ENCODE assay signal across 1 cellular context in genomic region chr3:57587946-57588345, GRCh38.
TF ChIP-seq lines count a peak whose summit lies in the region.

No MANE protein-coding gene starts in this region.

TF ChIP-seq in K562, 482 proteins besides CTCF, POLR2A, EP300 and RAD21:
- TF ChIP-seq SRSF3 (IDR thresholded peaks at IDR 0.05; ENCODE audit: insufficient read depth, low read length): no peak
- TF ChIP-seq FIP1L1 (IDR thresholded peaks at IDR 0.05; ENCODE audit: low read depth, low read length, poor library complexity, severe bottlenecking): no peak
- TF ChIP-seq TCF3 (CRISPR knock-in tag; IDR thresholded peaks at IDR 0.05): peak; percentile 57
- TF ChIP-seq, protein P1, sequence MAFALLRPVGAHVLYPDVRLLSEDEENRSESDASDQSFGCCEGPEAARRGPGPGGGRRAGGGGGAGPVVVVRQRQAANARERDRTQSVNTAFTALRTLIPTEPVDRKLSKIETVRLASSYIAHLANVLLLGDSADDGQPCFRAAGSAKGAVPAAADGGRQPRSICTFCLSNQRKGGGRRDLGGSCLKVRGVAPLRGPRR (CRISPR knock-in tag; IDR thresholded peaks at IDR 0.05): no peak
- no peak for TF ChIP-seq SIX5 (IDR thresholded peaks at IDR 0.05; ENCODE audit: borderline replicate concordance in 1 of 2, insufficient read depth in 1 of 2, low read depth in 1 of 2, low read length in 2 of 2)
- 0 out of 2 replicates have a peak, but pooled peaks have one; percentile 23 for TF ChIP-seq DPF2 (IDR thresholded peaks at IDR 0.05)
- no peak for TF ChIP-seq CEBPG (CRISPR knock-in tag; IDR thresholded peaks at IDR 0.05)
- TF ChIP-seq CEBPG (tag; conservative IDR thresholded peaks at IDR 0.05 in 1 of 2, IDR thresholded peaks at IDR 0.05 in 1 of 2): peak in 1 of 2 experiments; percentile 43; a peak in 1 of 4 replicates
- 0 out of 2 replicates have a peak, but pooled peaks have one; percentile 6 for TF ChIP-seq CBFA2T2 (conservative IDR thresholded peaks at IDR 0.05)
- no peak for TF ChIP-seq FOXJ3 (CRISPR knock-in tag; IDR thresholded peaks at IDR 0.05)
- no peak for TF ChIP-seq ZNF561 (CRISPR knock-in tag; conservative IDR thresholded peaks at IDR 0.05)
- TF ChIP-seq PHF21A (IDR thresholded peaks at IDR 0.05; ENCODE audit: borderline replicate concordance, low read depth): no peak
- peak; percentile 53 for TF ChIP-seq TAL1 (IDR thresholded peaks at IDR 0.05)
- TF ChIP-seq, protein P2, sequence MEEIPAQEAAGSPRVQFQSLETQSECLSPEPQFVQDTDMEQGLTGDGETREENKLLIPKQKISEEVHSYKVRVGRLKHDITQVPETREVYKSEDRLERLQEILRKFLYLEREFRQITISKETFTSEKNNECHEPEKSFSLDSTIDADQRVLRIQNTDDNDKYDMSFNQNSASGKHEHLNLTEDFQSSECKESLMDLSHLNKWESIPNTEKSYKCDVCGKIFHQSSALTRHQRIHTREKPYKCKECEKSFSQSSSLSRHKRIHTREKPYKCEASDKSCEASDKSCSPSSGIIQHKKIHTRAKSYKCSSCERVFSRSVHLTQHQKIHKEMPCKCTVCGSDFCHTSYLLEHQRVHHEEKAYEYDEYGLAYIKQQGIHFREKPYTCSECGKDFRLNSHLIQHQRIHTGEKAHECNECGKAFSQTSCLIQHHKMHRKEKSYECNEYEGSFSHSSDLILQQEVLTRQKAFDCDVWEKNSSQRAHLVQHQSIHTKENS (CRISPR knock-in tag; IDR thresholded peaks at IDR 0.05): no peak
- TF ChIP-seq ZNF699 (CRISPR knock-in tag; IDR thresholded peaks at IDR 0.05; ENCODE audit: insufficient replicate concordance): no peak
- TF ChIP-seq CBFA2T3 (IDR thresholded peaks at IDR 0.05): peak; percentile 38
- TF ChIP-seq, protein P3, sequence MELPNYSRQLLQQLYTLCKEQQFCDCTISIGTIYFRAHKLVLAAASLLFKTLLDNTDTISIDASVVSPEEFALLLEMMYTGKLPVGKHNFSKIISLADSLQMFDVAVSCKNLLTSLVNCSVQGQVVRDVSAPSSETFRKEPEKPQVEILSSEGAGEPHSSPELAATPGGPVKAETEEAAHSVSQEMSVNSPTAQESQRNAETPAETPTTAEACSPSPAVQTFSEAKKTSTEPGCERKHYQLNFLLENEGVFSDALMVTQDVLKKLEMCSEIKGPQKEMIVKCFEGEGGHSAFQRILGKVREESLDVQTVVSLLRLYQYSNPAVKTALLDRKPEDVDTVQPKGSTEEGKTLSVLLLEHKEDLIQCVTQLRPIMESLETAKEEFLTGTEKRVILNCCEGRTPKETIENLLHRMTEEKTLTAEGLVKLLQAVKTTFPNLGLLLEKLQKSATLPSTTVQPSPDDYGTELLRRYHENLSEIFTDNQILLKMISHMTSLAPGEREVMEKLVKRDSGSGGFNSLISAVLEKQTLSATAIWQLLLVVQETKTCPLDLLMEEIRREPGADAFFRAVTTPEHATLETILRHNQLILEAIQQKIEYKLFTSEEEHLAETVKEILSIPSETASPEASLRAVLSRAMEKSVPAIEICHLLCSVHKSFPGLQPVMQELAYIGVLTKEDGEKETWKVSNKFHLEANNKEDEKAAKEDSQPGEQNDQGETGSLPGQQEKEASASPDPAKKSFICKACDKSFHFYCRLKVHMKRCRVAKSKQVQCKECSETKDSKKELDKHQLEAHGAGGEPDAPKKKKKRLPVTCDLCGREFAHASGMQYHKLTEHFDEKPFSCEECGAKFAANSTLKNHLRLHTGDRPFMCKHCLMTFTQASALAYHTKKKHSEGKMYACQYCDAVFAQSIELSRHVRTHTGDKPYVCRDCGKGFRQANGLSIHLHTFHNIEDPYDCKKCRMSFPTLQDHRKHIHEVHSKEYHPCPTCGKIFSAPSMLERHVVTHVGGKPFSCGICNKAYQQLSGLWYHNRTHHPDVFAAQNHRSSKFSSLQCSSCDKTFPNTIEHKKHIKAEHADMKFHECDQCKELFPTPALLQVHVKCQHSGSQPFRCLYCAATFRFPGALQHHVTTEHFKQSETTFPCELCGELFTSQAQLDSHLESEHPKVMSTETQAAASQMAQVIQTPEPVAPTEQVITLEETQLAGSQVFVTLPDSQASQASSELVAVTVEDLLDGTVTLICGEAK (IDR thresholded peaks at IDR 0.05): no peak
- TF ChIP-seq, protein P3 (CRISPR knock-in tag; IDR thresholded peaks at IDR 0.05): no peak
- no peak for TF ChIP-seq MXD1 (CRISPR knock-in tag; IDR thresholded peaks at IDR 0.05; ENCODE audit: borderline replicate concordance, poor library complexity, severe bottlenecking)
- TF ChIP-seq CEBPB (tag; IDR thresholded peaks at IDR 0.05): 0 out of 2 replicates have a peak, but pooled peaks have one; percentile 18
- TF ChIP-seq RCOR1 (IDR thresholded peaks at IDR 0.05; ENCODE audit: borderline replicate concordance in 1 of 2, low read depth in 2 of 2, low read length in 2 of 2): no peak
- TF ChIP-seq CHD4 (IDR thresholded peaks at IDR 0.05; ENCODE audit: insufficient read depth, insufficient replicate concordance, low read depth, low read length, poor library complexity, severe bottlenecking): no peak
- TF ChIP-seq CBX3 (IDR thresholded peaks at IDR 0.05; ENCODE audit: borderline replicate concordance in 1 of 2, low read length in 2 of 2): no peak
- TF ChIP-seq ZKSCAN1 (IDR thresholded peaks at IDR 0.05; ENCODE audit: low read depth, low read length): no peak
- TF ChIP-seq POU5F1 (IDR thresholded peaks at IDR 0.05; ENCODE audit: borderline replicate concordance, low read depth, low read length, partially characterized antibody): no peak
- TF ChIP-seq, protein P4, sequence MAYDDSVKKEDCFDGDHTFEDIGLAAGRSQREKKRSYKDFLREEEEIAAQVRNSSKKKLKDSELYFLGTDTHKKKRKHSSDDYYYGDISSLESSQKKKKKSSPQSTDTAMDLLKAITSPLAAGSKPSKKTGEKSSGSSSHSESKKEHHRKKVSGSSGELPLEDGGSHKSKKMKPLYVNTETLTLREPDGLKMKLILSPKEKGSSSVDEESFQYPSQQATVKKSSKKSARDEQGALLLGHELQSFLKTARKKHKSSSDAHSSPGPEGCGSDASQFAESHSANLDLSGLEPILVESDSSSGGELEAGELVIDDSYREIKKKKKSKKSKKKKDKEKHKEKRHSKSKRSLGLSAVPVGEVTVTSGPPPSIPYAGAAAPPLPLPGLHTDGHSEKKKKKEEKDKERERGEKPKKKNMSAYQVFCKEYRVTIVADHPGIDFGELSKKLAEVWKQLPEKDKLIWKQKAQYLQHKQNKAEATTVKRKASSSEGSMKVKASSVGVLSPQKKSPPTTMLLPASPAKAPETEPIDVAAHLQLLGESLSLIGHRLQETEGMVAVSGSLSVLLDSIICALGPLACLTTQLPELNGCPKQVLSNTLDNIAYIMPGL (CRISPR knock-in tag; IDR thresholded peaks at IDR 0.05): no peak
- TF ChIP-seq, protein P5, sequence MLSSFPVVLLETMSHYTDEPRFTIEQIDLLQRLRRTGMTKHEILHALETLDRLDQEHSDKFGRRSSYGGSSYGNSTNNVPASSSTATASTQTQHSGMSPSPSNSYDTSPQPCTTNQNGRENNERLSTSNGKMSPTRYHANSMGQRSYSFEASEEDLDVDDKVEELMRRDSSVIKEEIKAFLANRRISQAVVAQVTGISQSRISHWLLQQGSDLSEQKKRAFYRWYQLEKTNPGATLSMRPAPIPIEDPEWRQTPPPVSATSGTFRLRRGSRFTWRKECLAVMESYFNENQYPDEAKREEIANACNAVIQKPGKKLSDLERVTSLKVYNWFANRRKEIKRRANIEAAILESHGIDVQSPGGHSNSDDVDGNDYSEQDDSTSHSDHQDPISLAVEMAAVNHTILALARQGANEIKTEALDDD (IDR thresholded peaks at IDR 0.05): peak; percentile 89
- TF ChIP-seq, protein P6, sequence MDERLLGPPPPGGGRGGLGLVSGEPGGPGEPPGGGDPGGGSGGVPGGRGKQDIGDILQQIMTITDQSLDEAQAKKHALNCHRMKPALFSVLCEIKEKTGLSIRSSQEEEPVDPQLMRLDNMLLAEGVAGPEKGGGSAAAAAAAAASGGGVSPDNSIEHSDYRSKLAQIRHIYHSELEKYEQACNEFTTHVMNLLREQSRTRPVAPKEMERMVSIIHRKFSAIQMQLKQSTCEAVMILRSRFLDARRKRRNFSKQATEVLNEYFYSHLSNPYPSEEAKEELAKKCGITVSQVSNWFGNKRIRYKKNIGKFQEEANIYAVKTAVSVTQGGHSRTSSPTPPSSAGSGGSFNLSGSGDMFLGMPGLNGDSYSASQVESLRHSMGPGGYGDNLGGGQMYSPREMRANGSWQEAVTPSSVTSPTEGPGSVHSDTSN (CRISPR knock-in tag; IDR thresholded peaks at IDR 0.05; ENCODE audit: low read depth): no peak
- TF ChIP-seq, protein P6 (tag; conservative IDR thresholded peaks at IDR 0.05; ENCODE audit: low read depth): no peak
- peak; percentile 56 for TF ChIP-seq ARID1B (IDR thresholded peaks at IDR 0.05)
- TF ChIP-seq ASH1L (IDR thresholded peaks at IDR 0.05; ENCODE audit: borderline replicate concordance, low read depth, partially characterized antibody): no peak
- no peak for TF ChIP-seq HNRNPK (IDR thresholded peaks at IDR 0.05; ENCODE audit: low read depth, low read length, poor library complexity, severe bottlenecking)
